ENCODE assay signal across 8 cellular contexts in genomic region chr19:2171349-2172145, GRCh38. TPM values are rescaled to one million over a fixed set of nuclear protein-coding genes. Genes with fewer than 3 reads are reported as not detected.
DNase-seq lines count a peak whose midpoint lies in the region; ATAC-seq and TF ChIP-seq lines count a peak whose summit lies in the region.

No MANE protein-coding gene starts in this region.

- CTCF ChIA-PET in naive thymus-derived CD4-positive, alpha-beta T cell (lab: Charles Lee): interaction anchor here (0.6 to 0.7 kb wide), 2 partner anchors 10 to 20 kb away, joined by 3 to 4 read pairs; no protein-coding TSS in a partner anchor
- CTCF ChIA-PET in PC-9 (lab: Charles Lee): interaction anchor here (0.6 kb wide), 1 partner anchor 29 kb away, joined by 4 read pairs; no protein-coding TSS in a partner anchor

- no peak overlapping the region for H3K4me3 Mint-ChIP-seq in naive thymus-derived CD4-positive, alpha-beta T cell

- H3K4me3 ChIP-seq in adipocyte (ENCODE audit: low read length) (peak overlapping the region; percentile 34), transverse colon (no peak overlapping the region), PC-9 (no peak overlapping the region)
- H3K4me3 ChIP-seq in naive thymus-derived CD4-positive, alpha-beta T cell (ENCODE audit: low read length): no peak overlapping the region

- H3F3A ChIP-seq in PC-9 (ENCODE audit: insufficient read depth, low read depth): peaks cover 10% of the 10 kb centered on the region; the same call in 1 of the 2 replicates

- H3K27me3 Mint-ChIP-seq in naive thymus-derived CD4-positive, alpha-beta T cell: no peaks in the 10 kb centered on the region

- H2AFZ ChIP-seq in PC-9: no peak overlapping the region

- H3K79me2 ChIP-seq in PC-9 (ENCODE audit: low read depth): peaks cover 93% of the 10 kb centered on the region

- peak; percentile 52 for ATAC-seq in HG02759 (IDR thresholded peaks at IDR 0.05; ENCODE audit: unreplicated experiment)
- ATAC-seq in naive thymus-derived CD4-positive, alpha-beta T cell: peak; percentile 58

- H3K9me3 ChIP-seq in adipocyte (ENCODE audit: control insufficient read depth, low read length) (no peaks in the 10 kb centered on the region), transverse colon (no peaks in the 10 kb centered on the region), PC-9 (ENCODE audit: insufficient read depth, low read depth) (no peaks in the 10 kb centered on the region)
- H3K9me3 ChIP-seq in naive thymus-derived CD4-positive, alpha-beta T cell (ENCODE audit: control insufficient read depth in 2 of 3, low read length in 3 of 3): no peaks in the 10 kb centered on the region

- TF ChIP-seq POLR2A in transverse colon (IDR thresholded peaks at IDR 0.05): no peak

- whole genome bisulfite sequencing in transverse colon (ENCODE audit: low coverage in 1 of 2), 2 donors: 33 to 53% methylated on average over 4 to 27 of the region's 27 CpGs

- intact Hi-C loops in naive thymus-derived CD4-positive, alpha-beta T cell (cut with micrococcal nuclease): loop anchor here in 1 of 2 donors (1.0 kb wide), 1 partner anchor 15 kb away; no protein-coding TSS in a partner anchor
- intact Hi-C loops in transverse colon (cut with DNase I; ENCODE audit: low total_unique reads) (no loop called here), PC-9 (cut with micrococcal nuclease; ENCODE audit: unreplicated experiment) (no loop called here)

- POLR2A ChIA-PET in naive thymus-derived CD4-positive, alpha-beta T cell (lab: Charles Lee): no interaction called here
- POLR2A ChIA-PET in PC-9 (lab: Charles Lee; ENCODE audit: unreplicated experiment): no interaction called here

- no peaks in the 10 kb centered on the region for H3K9me3 Mint-ChIP-seq in naive thymus-derived CD4-positive, alpha-beta T cell

- in situ Hi-C loops in GM13977 (cut with MboI; ENCODE audit: low pct_unique_long_range_greater_than_20kb, low sequenced_read_pairs, unreplicated experiment) (loop anchor here (25.0 kb wide), 1 partner anchor 466 kb away; no protein-coding TSS in a partner anchor), transverse colon (cut with MboI; ENCODE audit: low pct_ligation_motif_present in 1 of 4, low pct_unique_long_range_greater_than_20kb in 1 of 4, low sequenced_read_pairs in 3 of 4) (loop anchor here in 1 of 4 donors (25.0 kb wide), 1 partner anchor 91 kb away; the partner anchor contains the start of gene JSRP1), KBM-7 (cut with MboI; ENCODE audit: low pct_unique_long_range_greater_than_20kb, low sequenced_read_pairs) (no loop called here)

- TF ChIP-seq CTCF in GM13977 (IDR thresholded peaks at IDR 0.05; ENCODE audit: extremely low read depth, insufficient read depth, missing control alignments): peak; percentile 56
- peak in 1 of 5 experiments; percentile 20 for TF ChIP-seq CTCF in transverse colon (IDR thresholded peaks at IDR 0.05)
- no peak for TF ChIP-seq CTCF in PC-9 (conservative IDR thresholded peaks at IDR 0.05)

- H3K4me1 ChIP-seq in adipocyte (ENCODE audit: control insufficient read depth, insufficient read depth, low read length) (peaks cover 51% of the 10 kb centered on the region), transverse colon (peaks cover 45 to 70% (median 54%) of the 10 kb centered on the region in 4 donors), PC-9 (replicated peaks; ENCODE audit: insufficient read depth) (peaks cover 24% of the 10 kb centered on the region)
- peaks cover 14 to 25% of the 10 kb centered on the region in 2 donors for H3K4me1 ChIP-seq in naive thymus-derived CD4-positive, alpha-beta T cell (ENCODE audit: control insufficient read depth in 2 of 2, insufficient read depth in 2 of 2, low read length in 2 of 2)

- BruUV-seq in PC-9 (replicated peaks; lab: Mats Ljungman, UMichigan): no TSS peak

- peaks cover 7% of the 10 kb centered on the region for H3K36me3 ChIP-seq in adipocyte (ENCODE audit: control insufficient read depth, insufficient read depth, low read length, severe bottlenecking)
- H3K36me3 ChIP-seq in naive thymus-derived CD4-positive, alpha-beta T cell (ENCODE audit: control insufficient read depth in 2 of 3, insufficient read depth in 3 of 3, low read length in 3 of 3): peaks cover 0 to 15% (median 0%) of the 10 kb centered on the region in 3 experiments
- no peaks in the 10 kb centered on the region for H3K36me3 ChIP-seq in transverse colon
- no peaks in the 10 kb centered on the region for H3K36me3 ChIP-seq in PC-9 (ENCODE audit: low read depth)

- H3K27ac ChIP-seq in naive thymus-derived CD4-positive, alpha-beta T cell (ENCODE audit: low read depth, low read length): peak overlapping the region; percentile 60
- H3K27ac ChIP-seq in transverse colon: peak overlapping the region; percentile 21 to 99 (median 66)
- no peak overlapping the region for H3K27ac ChIP-seq in PC-9

- peaks cover 19 to 70% (median 35%) of the 10 kb centered on the region in 7 donors for H3K4me1 Mint-ChIP-seq in naive thymus-derived CD4-positive, alpha-beta T cell

- DNase-seq in GM13977 (ENCODE audit: low spot score): peak; percentile 89
- peak; percentile 47 to 70 (median 65) for DNase-seq in T-helper 1 cell
- no peak for DNase-seq in adipocyte (ENCODE audit: low read depth)
- peak in 5 of 9 donors; percentile 27 to 81 (median 38) for DNase-seq in naive thymus-derived CD4-positive, alpha-beta T cell
- peak; percentile 62 for DNase-seq in transverse colon
- DNase-seq in PC-9: no peak
- DNase-seq in KBM-7: no peak

- peaks cover 0 to 5% (median 0%) of the 10 kb centered on the region in 5 donors for H3K36me3 Mint-ChIP-seq in naive thymus-derived CD4-positive, alpha-beta T cell

- H3K9ac ChIP-seq in adipocyte (ENCODE audit: low read length): peak overlapping the region; percentile 73

- H3K9me2 ChIP-seq in PC-9 (ENCODE audit: insufficient read depth): no peaks in the 10 kb centered on the region

- peaks cover 32% of the 10 kb centered on the region for H4K20me1 ChIP-seq in PC-9 (ENCODE audit: insufficient read depth)

- H3K27ac Mint-ChIP-seq in naive thymus-derived CD4-positive, alpha-beta T cell: peak overlapping the region in 2 of 9 donors; percentile 14 to 18

- no peak overlapping the region for H3K4me2 ChIP-seq in PC-9

- no peaks in the 10 kb centered on the region for H3K27me3 ChIP-seq in adipocyte (replicated peaks; ENCODE audit: control insufficient read depth, insufficient read depth, low read length)
- no peaks in the 10 kb centered on the region for H3K27me3 ChIP-seq in naive thymus-derived CD4-positive, alpha-beta T cell (ENCODE audit: control insufficient read depth in 2 of 2, insufficient read depth in 2 of 2, low read length in 2 of 2)
- no peaks in the 10 kb centered on the region for H3K27me3 ChIP-seq in transverse colon
- H3K27me3 ChIP-seq in PC-9 (ENCODE audit: insufficient read depth, low read depth): no peaks in the 10 kb centered on the region

- no peak for TF ChIP-seq EP300 in transverse colon (IDR thresholded peaks at IDR 0.05; ENCODE audit: low read depth)

RNA-seq across cellular contexts. Expression of gene DOT1L, which starts 7.8 kb away (rescaled TPM):
- 10 to 100 TPM; 27.8 to 66.1 (median 38.3) TPM for total RNA-seq in naive thymus-derived CD4-positive, alpha-beta T cell
- 1 to 10 TPM in 1 of 2 donors, under 1 TPM in 1; 0.32 to 1.1 TPM for polyA plus RNA-seq in naive thymus-derived CD4-positive, alpha-beta T cell
- total RNA-seq in transverse colon (100 to 1,000 TPM in 1 of 4 donors, 10 to 100 TPM in 3; 27.3 to 122 (median 47.0) TPM), PC-9 (2021) (16.0 and 23.9 TPM in 2 replicates)

RNA-seq across cellular contexts. Expression of gene AP3D1, which starts 20.2 kb away (rescaled TPM):
- 100 to 1,000 TPM in 1 of 5 experiments, 10 to 100 TPM in 4; 63.7 to 106 (median 80.3) TPM for total RNA-seq in naive thymus-derived CD4-positive, alpha-beta T cell
- polyA plus RNA-seq in naive thymus-derived CD4-positive, alpha-beta T cell: 10 to 100 TPM; 12.3 to 41.7 TPM
- total RNA-seq in transverse colon (100 to 1,000 TPM; 101 to 189 (median 152) TPM), PC-9 (2021) (75.5 and 87.2 TPM in 2 replicates)

Comparison
In these comparisons a context has a peak if more than half of its experiments do, and no peak if none do; other contexts are left out.
1. DNase-seq: peak in GM13977 (single experiment), T-helper 1 cell (5 of 5), naive thymus-derived CD4-positive, alpha-beta T cell (5 of 9) and transverse colon (single experiment); none in adipocyte (single experiment), PC-9 (0 of 2) and KBM-7 (single experiment).